Comparison of ENCODE assay signal across 9 cellular contexts in the genomic region with DNA sequence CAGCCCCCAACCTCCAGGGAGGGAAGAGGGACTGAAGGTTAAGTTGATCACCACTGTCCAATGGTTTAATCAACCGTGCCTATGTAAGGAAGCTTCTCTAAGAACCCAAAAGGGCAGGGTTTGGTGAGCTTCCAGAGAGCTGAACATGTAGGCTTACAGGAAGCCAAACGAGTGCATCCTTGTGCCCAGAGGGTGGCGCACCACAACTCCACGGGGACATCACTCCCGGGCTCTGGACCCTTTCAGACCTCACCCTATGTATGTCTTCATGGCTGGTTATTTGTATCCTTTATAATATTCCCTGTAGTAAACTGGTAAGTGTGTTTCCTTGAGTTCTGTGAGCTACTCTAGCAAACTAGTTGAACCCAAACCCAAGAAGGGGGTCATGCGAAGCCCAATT. TPM values are rescaled to one million over a fixed set of nuclear protein-coding genes. Genes with fewer than 3 reads are reported as not detected.
DNase-seq lines count a peak whose midpoint lies in the region; ATAC-seq and TF ChIP-seq lines count a peak whose summit lies in the region.
"Had no signal": no experiment of that assay in that cellular context is flagged by ENCODE, and none has a peak within 500 bp of the region (broad histone marks: within the 10 kb centered on the region; RNA-seq: fewer than 3 reads in every experiment).

No MANE protein-coding gene starts in this region.

- no peak overlapping the region for H3K4me3 ChIP-seq in choroid plexus epithelial cell (ENCODE audit: low read depth, low read length)
- H3K4me3 ChIP-seq in SJCRH30: no peak overlapping the region
- H3K4me3 ChIP-seq: dorsolateral prefrontal cortex had no signal

- DNase-seq in NCI-H510A (lab: John Stamatoyannopoulos, UW): peak; percentile 27
- no peak for DNase-seq in NCI-H510A treated with DMSO at 0.1 percent for 48 hours (lab: John Stamatoyannopoulos, UW)
- peak; percentile 11 for DNase-seq in KBM-7
- peak; percentile 38 for DNase-seq in choroid plexus epithelial cell (ENCODE audit: low read depth)
- DNase-seq in posterior vena cava (ENCODE audit: low spot score): peak; percentile 76
- DNase-seq in SJCRH30: no peak
- no peak for DNase-seq in HCEC 1CT
- DNase-seq: dorsolateral prefrontal cortex had no signal

- no peaks in the 10 kb centered on the region for H3K27me3 ChIP-seq in SJCRH30
- H3K27me3 ChIP-seq: dorsolateral prefrontal cortex had no signal

- intact Hi-C loops in posterior vena cava (cut with DNase I): no loop called here

- H3K4me1 ChIP-seq in SJCRH30: no peaks in the 10 kb centered on the region

- H3K27ac ChIP-seq in SJCRH30: no peak overlapping the region

- in situ Hi-C loops in KBM-7 (cut with MboI; ENCODE audit: low pct_unique_long_range_greater_than_20kb, low sequenced_read_pairs): no loop called here

- TF ChIP-seq CTCF in choroid plexus epithelial cell (conservative IDR thresholded peaks at IDR 0.05; ENCODE audit: low read depth, low read length): peak; percentile 46

- peaks cover 47% of the 10 kb centered on the region for H3K36me3 ChIP-seq in SJCRH30

- no peak for ATAC-seq in HG03439 (IDR thresholded peaks at IDR 0.05; ENCODE audit: unreplicated experiment)

- H3K9me3 ChIP-seq in SJCRH30 (replicated peaks): no peaks in the 10 kb centered on the region

RNA-seq across cellular contexts. Expression of a gene that starts 11.5 kb away (rescaled TPM):
- total RNA-seq in posterior vena cava: 10 to 100 TPM; 21.5 to 44.7 TPM
- total RNA-seq in SJCRH30 (2014; rRNA removed; shearing (Covaris generic)): 25.3 and 25.6 TPM in 2 replicates

RNA-seq across cellular contexts. Expression of a gene that starts 34.5 kb away (rescaled TPM):
- total RNA-seq in posterior vena cava: under 1 TPM; 0.24 to 0.83 TPM
- 0.18 and 0.26 TPM in 2 replicates for total RNA-seq in SJCRH30 (2014; rRNA removed; shearing (Covaris generic))

RNA-seq across cellular contexts. Expression of a gene that starts 36.6 kb away (rescaled TPM):
- 10 to 100 TPM; 10.8 to 12.4 TPM for total RNA-seq in posterior vena cava
- total RNA-seq in SJCRH30 (2014; rRNA removed; shearing (Covaris generic)): 5.8 and 6.1 TPM in 2 replicates

RNA-seq across cellular contexts. Expression of a gene that starts 48.3 kb away (rescaled TPM):
- total RNA-seq in posterior vena cava: 10 to 100 TPM; 35.7 to 40.9 TPM
- total RNA-seq in SJCRH30 (2014; rRNA removed; shearing (Covaris generic)): 94.8 and 101 TPM in 2 replicates

Comparison
In these comparisons a context has a peak if more than half of its experiments do, and no peak if none do; other contexts are left out.
1. DNase-seq: peak in NCI-H510A (single experiment), KBM-7 (single experiment), choroid plexus epithelial cell (single experiment) and posterior vena cava (single experiment); none in NCI-H510A treated with DMSO at 0.1 percent for 48 hours (single experiment), SJCRH30 (0 of 2) and HCEC 1CT (single experiment).